11 cellular contexts compared by ENCODE assay signal in the genomic region with DNA sequence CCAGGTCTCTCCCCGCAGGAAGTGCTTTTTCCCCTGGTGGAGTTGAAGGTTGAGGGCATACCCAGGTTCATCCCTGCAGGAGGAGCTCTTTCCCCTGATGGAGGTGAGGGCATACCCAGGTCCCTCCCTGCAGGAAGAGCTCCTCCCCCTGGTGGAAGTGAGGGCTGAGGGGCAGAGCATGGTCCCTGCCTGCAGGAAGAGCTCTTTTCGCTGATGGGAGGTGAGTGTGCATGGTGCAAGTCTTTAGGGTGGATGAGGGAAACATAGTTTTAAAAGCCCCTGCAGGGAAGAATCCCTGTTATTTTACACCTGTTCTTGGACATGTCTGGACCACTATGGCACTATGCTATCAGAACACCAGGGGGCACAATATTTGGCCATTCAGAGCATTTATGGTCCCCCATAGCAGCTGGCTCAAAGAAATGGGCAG.
DNase-seq lines count a peak whose midpoint lies in the region; ATAC-seq and TF ChIP-seq lines count a peak whose summit lies in the region.
"Had no signal": no experiment of that assay in that cellular context is flagged by ENCODE, and none has a peak within 500 bp of the region (broad histone marks: within the 10 kb centered on the region; RNA-seq: fewer than 3 reads in every experiment).

No MANE protein-coding gene starts in this region.

- H3K79me2 ChIP-seq in DOHH2 (ENCODE audit: control insufficient read depth, low read length): no peaks in the 10 kb centered on the region
- H3K79me2 ChIP-seq in SU-DHL-6 (ENCODE audit: insufficient read depth, low read length): no peaks in the 10 kb centered on the region

- H3K36me3 ChIP-seq in DOHH2 (ENCODE audit: control insufficient read depth, low read length): no peaks in the 10 kb centered on the region
- no peaks in the 10 kb centered on the region for H3K36me3 ChIP-seq in SU-DHL-6 (ENCODE audit: low read length)
- H3K36me3 ChIP-seq: right atrium auricular region, thoracic aorta had no signal

- no peaks in the 10 kb centered on the region for H4K20me1 ChIP-seq in DOHH2 (ENCODE audit: control insufficient read depth, insufficient read depth, low read depth, low read length)
- no peaks in the 10 kb centered on the region for H4K20me1 ChIP-seq in SU-DHL-6 (ENCODE audit: low read depth, low read length)

- H3K9me2 ChIP-seq in DOHH2 (replicated peaks; ENCODE audit: control insufficient read depth, low read length) (no peaks in the 10 kb centered on the region), SU-DHL-6 (replicated peaks; ENCODE audit: insufficient read depth, low read length) (no peaks in the 10 kb centered on the region)

- H3K4me1 ChIP-seq in DOHH2 (ENCODE audit: control insufficient read depth, low read length): peaks cover 26% of the 10 kb centered on the region
- H3K4me1 ChIP-seq: right atrium auricular region had no signal

- H3F3A ChIP-seq in DOHH2 (ENCODE audit: control insufficient read depth, insufficient read depth): no peaks in the 10 kb centered on the region
- H3F3A ChIP-seq in SU-DHL-6 (ENCODE audit: insufficient read depth): no peaks in the 10 kb centered on the region

- peak; percentile 73 for TF ChIP-seq CTCF in DOHH2 (IDR thresholded peaks at IDR 0.05; ENCODE audit: low read depth, low read length, poor library complexity, severe bottlenecking)
- TF ChIP-seq CTCF in SU-DHL-6 (IDR thresholded peaks at IDR 0.05; ENCODE audit: insufficient read depth, low read length, poor library complexity, severe bottlenecking): peak; percentile 32

- ATAC-seq in GM21717 (IDR thresholded peaks at IDR 0.05; ENCODE audit: unreplicated experiment) (peak; percentile 58), GM21447 (IDR thresholded peaks at IDR 0.05; ENCODE audit: unreplicated experiment) (no peak)
- ATAC-seq: T-helper 17 cell had no signal

- DNase-seq in iPS-NIHi11 (ENCODE audit: low spot score): peak; percentile 3
- DNase-seq in ACHN: no peak
- DNase-seq in NCI-H345 treated with DMSO at 0.1 percent for 48 hours (lab: John Stamatoyannopoulos, UW; ENCODE audit: unreplicated experiment): no peak
- DNase-seq in effector CD4-positive, alpha-beta T cell: no peak
- DNase-seq: T-helper 17 cell had no signal

- in situ Hi-C loops in ACHN (cut with HindIII; ENCODE audit: low pct_ligation_motif_present, low pct_unique_long_range_greater_than_20kb, low sequenced_read_pairs): no loop called here

- H3K27me3 ChIP-seq in DOHH2 (ENCODE audit: control insufficient read depth, low read length) (no peaks in the 10 kb centered on the region), SU-DHL-6 (ENCODE audit: low read length) (no peaks in the 10 kb centered on the region)
- H3K27me3 ChIP-seq: right atrium auricular region had no signal

- H3K9me3 ChIP-seq in DOHH2 (ENCODE audit: control insufficient read depth, insufficient read depth, low read length) (no peaks in the 10 kb centered on the region), SU-DHL-6 (ENCODE audit: insufficient read depth, low read length) (no peaks in the 10 kb centered on the region)
- H3K9me3 ChIP-seq: right atrium auricular region, thoracic aorta had no signal

- no peak overlapping the region for H2AFZ ChIP-seq in SU-DHL-6 (ENCODE audit: low read depth, low read length, severe bottlenecking)

- no peak overlapping the region for H3K27ac ChIP-seq in DOHH2 (ENCODE audit: low read depth, low read length)
- no peak overlapping the region for H3K27ac ChIP-seq in SU-DHL-6 (ENCODE audit: low read depth, low read length)
- H3K27ac ChIP-seq: right atrium auricular region, thoracic aorta had no signal

- H3K9ac ChIP-seq in SU-DHL-6 (ENCODE audit: low read length): no peak overlapping the region

- H3K4me3 ChIP-seq in DOHH2 (ENCODE audit: low read length): no peak overlapping the region
- no peak overlapping the region for H3K4me3 ChIP-seq in SU-DHL-6 (ENCODE audit: insufficient read depth, low read length, poor library complexity, severe bottlenecking)
- H3K4me3 ChIP-seq: right atrium auricular region, thoracic aorta had no signal

- H3K4me2 ChIP-seq in DOHH2 (ENCODE audit: low read length): no peak overlapping the region
- H3K4me2 ChIP-seq in SU-DHL-6 (ENCODE audit: low read depth, low read length, poor library complexity, severe bottlenecking): no peak overlapping the region
